ENCODE assay signal across 29 cellular contexts in genomic region chr9:130246126-130246525, GRCh38. TPM values are rescaled to one million over a fixed set of nuclear protein-coding genes. Genes with fewer than 3 reads are reported as not detected.
"Had no signal": no experiment of that assay in that cellular context is flagged by ENCODE, and none has a peak within 500 bp of the region (broad histone marks: within the 10 kb centered on the region; RNA-seq: fewer than 3 reads in every experiment).

No MANE protein-coding gene starts in this region.

- H3K4me3 ChIP-seq: colonic mucosa, esophagus muscularis mucosa, lung, mucosa of descending colon, psoas muscle, skin epidermis, spleen, testis, tibial artery, upper lobe of left lung had no signal

- ATAC-seq: left lobe of liver; mucosa of descending colon; natural killer cell treated with Interleukin-12 subunit alpha and Interleukin-12 subunit beta and Interleukin-15 and Interleukin-18, amount 100 ng/mL, for 72 hours; psoas muscle; right cardiac atrium; stimulated activated memory B cell treated with anti-CD40 and anti-IgM and Interleukin-4, amounts not matched to agents 10 μg/mL and 1 μg/mL and 100 μg/mL, for 72 hours; stimulated activated naive CD8-positive, alpha-beta T cell treated with anti-CD3 and anti-CD28 coated beads, Interleukin-15, Interleukin-2, amounts not matched to agents 100 U/mL and 50 U/mL, for 24 hours had no signal

- H3K27me3 ChIP-seq: colonic mucosa, esophagus muscularis mucosa, testis, upper lobe of left lung had no signal

- FAIRE-seq: endothelial cell of umbilical vein, keratinocyte, urothelium cell line had no signal

- DNase-seq: colonic mucosa; effector CD8-positive, alpha-beta T cell; foreskin melanocyte; glutamatergic neuron; hypothalamus; immature natural killer cell; mucosa of descending colon; naive B cell; spleen; stimulated activated CD4-positive, alpha-beta T cell treated with anti-CD3 and anti-CD28 coated beads, Interleukin-4, amount 100 ng/mL, for 4 hours; stimulated activated naive CD8-positive, alpha-beta T cell treated with anti-CD3 and anti-CD28 coated beads, Interleukin-15, Interleukin-2, amounts not matched to agents 100 U/mL and 50 U/mL, for 24 hours; substantia nigra; testis; upper lobe of left lung had no signal

- H3K9me3 ChIP-seq: colonic mucosa, esophagus muscularis mucosa, mucosa of descending colon, psoas muscle, spleen, testis, tibial artery, upper lobe of left lung had no signal

- H3K27ac ChIP-seq: colonic mucosa, esophagus muscularis mucosa, psoas muscle, skin epidermis, spleen, testis, tibial artery, upper lobe of left lung had no signal

- H3K36me3 ChIP-seq: colonic mucosa, esophagus muscularis mucosa, spleen, tibial artery, upper lobe of left lung had no signal

- H3K4me1 ChIP-seq: colonic mucosa, testis had no signal

RNA-seq across cellular contexts. Expression of gene HMCN2, which starts 19.4 kb away (rescaled TPM):
- total RNA-seq: natural killer cell treated with Interleukin-12 subunit alpha and Interleukin-12 subunit beta and Interleukin-15 and Interleukin-18, amount 100 ng/mL, for 72 hours; neural crest cell; renal cortical epithelial cell had no signal
- polyA plus RNA-seq: fibroblast of lung, immature natural killer cell, keratinocyte had no signal
